Comparison of ENCODE assay signal across 18 cellular contexts in genomic region chr6:12546659-12546987, GRCh38.
"Had no signal": no experiment of that assay in that cellular context is flagged by ENCODE, and none has a peak within 500 bp of the region (broad histone marks: within the 10 kb centered on the region; RNA-seq: fewer than 3 reads in every experiment).

No MANE protein-coding gene starts in this region.

- H3K4me1 Mint-ChIP-seq: activated CD4-positive, alpha-beta T cell treated with anti-CD3 and anti-CD28 coated beads, Interleukin-2, amount 10 ng/mL, durations not matched to agents 24 days and 14 days; activated naive CD8-positive, alpha-beta T cell treated with anti-CD3 and anti-CD28 coated beads, Interleukin-2, amount 10 ng/mL, durations not matched to agents 7 days and 5 days; natural killer cell had no signal

- ATAC-seq: activated CD8-positive, alpha-beta T cell treated with anti-CD3 and anti-CD28 coated beads for 36 hours; natural killer cell had no signal

- H3K27ac Mint-ChIP-seq: activated CD4-positive, alpha-beta T cell treated with anti-CD3 and anti-CD28 coated beads, Interleukin-2, amount 10 ng/mL, durations not matched to agents 24 days and 14 days; activated CD8-positive, alpha-beta T cell treated with anti-CD3 and anti-CD28 coated beads for 36 hours; activated naive CD8-positive, alpha-beta T cell treated with anti-CD3 and anti-CD28 coated beads, Interleukin-2, amount 10 ng/mL, durations not matched to agents 7 days and 5 days; activated T-helper 2 cell treated with anti-CD3 and anti-CD28 coated beads, Interferon-gamma antibody, Interleukin-2, Interleukin-4, amounts not matched to agents 10 μg/mL and 5 μg/mL and 100 μg/mL, durations not matched to agents 14 hours and 24 hours and 36 hours; natural killer cell had no signal

- H3K36me3 Mint-ChIP-seq: activated naive CD8-positive, alpha-beta T cell treated with anti-CD3 and anti-CD28 coated beads, Interleukin-2, amount 10 ng/mL, durations not matched to agents 7 days and 5 days; natural killer cell had no signal

- H3K4me3 Mint-ChIP-seq: activated CD4-positive, alpha-beta T cell treated with anti-CD3 and anti-CD28 coated beads, Interleukin-2, amount 10 ng/mL, durations not matched to agents 24 days and 14 days; activated CD8-positive, alpha-beta T cell treated with anti-CD3 and anti-CD28 coated beads for 36 hours; activated naive CD8-positive, alpha-beta T cell treated with anti-CD3 and anti-CD28 coated beads, Interleukin-2, amount 10 ng/mL, durations not matched to agents 7 days and 5 days; natural killer cell had no signal

- H2AFZ ChIP-seq: parathyroid adenoma had no signal

- H3K27me3 Mint-ChIP-seq: activated CD4-positive, alpha-beta T cell treated with anti-CD3 and anti-CD28 coated beads, Interleukin-2, amount 10 ng/mL, durations not matched to agents 24 days and 14 days; activated naive CD8-positive, alpha-beta T cell treated with anti-CD3 and anti-CD28 coated beads, Interleukin-2, amount 10 ng/mL, durations not matched to agents 7 days and 5 days had no signal

- H3K27me3 ChIP-seq: transverse colon, uterus had no signal

- H3K79me2 ChIP-seq: parathyroid adenoma had no signal

- H3K4me3 ChIP-seq: transverse colon, uterus had no signal

- H3K9me3 Mint-ChIP-seq: activated CD8-positive, alpha-beta T cell treated with anti-CD3 and anti-CD28 coated beads for 36 hours; natural killer cell had no signal

- H3K36me3 ChIP-seq: transverse colon, uterus had no signal

- DNase-seq: activated CD4-positive, alpha-beta T cell treated with anti-CD3 and anti-CD28 coated beads, Interleukin-2, amount 10 ng/mL, durations not matched to agents 24 days and 14 days; activated CD8-positive, alpha-beta T cell treated with anti-CD3 and anti-CD28 coated beads for 36 hours; activated naive CD4-positive, alpha-beta T cell treated with Interleukin-2 at 50 U/mL for 16 hours; activated naive CD8-positive, alpha-beta T cell treated with anti-CD3 and anti-CD28 coated beads, Interleukin-2, amount 10 ng/mL, durations not matched to agents 7 days and 5 days; activated T-cell treated with anti-CD3 and anti-CD28 coated beads, Interleukin-2, amount 50 U/mL, for 1 hour; head of caudate nucleus; kidney glomerular epithelial cell; mesendoderm; natural killer cell; stimulated activated CD4-positive, alpha-beta T cell treated with anti-CD3 and anti-CD28 coated beads, Interleukin-12 subunit alpha, Interleukin-12 subunit beta, amount 100 ng/mL, for 4 hours; stimulated activated CD4-positive, alpha-beta T cell treated with anti-CD3 and anti-CD28 coated beads, Interleukin-1b, Interleukin-23, amount 100 ng/mL, for 48 hours; stimulated activated CD8-positive, alpha-beta memory T cell treated with anti-CD3 and anti-CD28 coated beads, Interleukin-4, amount 100 ng/mL, for 48 hours; stimulated activated naive CD4-positive, alpha-beta T cell; transverse colon; uterus had no signal

- H3K4me1 ChIP-seq: parathyroid adenoma, uterus had no signal

- H3K9me3 ChIP-seq: transverse colon, uterus had no signal

- H3K27ac ChIP-seq: epithelial cell of prostate, parathyroid adenoma, uterus had no signal
